9 cellular contexts compared by ENCODE assay signal in the genomic region with DNA sequence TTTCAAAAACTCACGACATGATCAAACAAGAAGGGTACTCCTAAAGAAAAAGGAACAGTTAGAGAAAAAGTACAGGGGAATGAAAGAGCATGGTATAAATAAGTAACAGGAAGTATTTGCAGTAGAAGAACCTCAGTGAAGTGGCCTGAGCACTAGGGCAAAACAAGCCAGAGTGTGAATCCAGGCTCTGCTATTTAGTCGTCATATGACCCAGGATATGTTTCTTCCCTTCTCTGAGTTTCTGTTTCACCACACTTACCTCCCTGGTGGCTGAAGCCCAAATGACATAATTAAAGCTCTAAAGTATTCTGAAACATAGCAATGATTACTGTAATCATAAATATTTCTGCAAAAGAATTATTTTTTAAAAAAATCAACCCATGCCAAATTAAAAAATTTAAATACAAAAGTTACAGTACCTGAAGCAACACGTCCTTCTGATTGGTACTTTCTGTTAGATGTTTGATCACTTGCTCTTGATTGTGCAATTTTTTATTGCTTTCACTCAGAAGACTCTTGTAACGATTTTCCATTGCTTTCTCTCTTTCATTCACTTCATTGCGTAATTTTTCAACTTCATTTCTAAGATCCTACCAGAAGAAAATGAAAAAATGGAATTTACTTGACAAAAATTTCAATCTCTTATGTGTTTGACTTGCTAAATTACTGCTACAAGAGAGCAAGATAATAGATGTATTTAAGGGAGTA.
DNase-seq lines count a peak whose midpoint lies in the region; ATAC-seq and TF ChIP-seq lines count a peak whose summit lies in the region.
"Had no signal": no experiment of that assay in that cellular context is flagged by ENCODE, and none has a peak within 500 bp of the region (broad histone marks: within the 10 kb centered on the region; RNA-seq: fewer than 3 reads in every experiment).

No MANE protein-coding gene starts in this region.

- WGBS in stomach, 5 donors, result 76 to 87% (median 78%) methylated on average over 5 of the region's 5 CpGs

- no peak overlapping the region for H3K4me3 ChIP-seq in stomach

- peaks cover 11 to 48% (median 43%) of the 10 kb centered on the region in 4 donors for H3K36me3 ChIP-seq in stomach

- intact Hi-C loops in stomach (cut with DNase I; ENCODE audit: low total_unique reads), result no loop called here

- H3K9me3 ChIP-seq in stomach, result no peaks in the 10 kb centered on the region

- in situ Hi-C loops in GM13977 (cut with MboI; ENCODE audit: low pct_unique_long_range_greater_than_20kb, low sequenced_read_pairs, unreplicated experiment), result no loop called here

- no peaks in the 10 kb centered on the region for H3K27me3 ChIP-seq in stomach

- DNase-seq in GM13977 (ENCODE audit: low spot score) (peak; percentile 57), germinal center (ENCODE audit: low spot score) (peak; percentile 14), activated gamma-delta T cell (lab: John Stamatoyannopoulos, UW) (no peak), DMS153 (lab: John Stamatoyannopoulos, UW) (no peak), stomach (no peak)
- DNase-seq in NK-92 treated with Interleukin-12 subunit alpha and Interleukin-12 subunit beta, amount 100 ng/mL, for 24 hours (lab: John Stamatoyannopoulos, UW), result no peak
- DNase-seq: activated CD4-positive, CD25-positive, alpha-beta regulatory T cell treated with anti-CD3 and anti-CD28 coated beads, Interleukin-2, amount 50 U/mL, for 72 hours had no signal

- H3K4me1 ChIP-seq in stomach, result peaks cover 0 to 13% (median 4%) of the 10 kb centered on the region in 4 donors

- no peak for TF ChIP-seq POLR2A in stomach (IDR thresholded peaks at IDR 0.05)

- no peak for TF ChIP-seq EP300 in stomach (IDR thresholded peaks at IDR 0.05)

- no peak for TF ChIP-seq CTCF in GM13977 (IDR thresholded peaks at IDR 0.05; ENCODE audit: extremely low read depth, insufficient read depth, missing control alignments)
- TF ChIP-seq CTCF in stomach (IDR thresholded peaks at IDR 0.05), result no peak

- ATAC-seq in GM21528 (IDR thresholded peaks at IDR 0.05; ENCODE audit: low FRiP score, unreplicated experiment) (peak; percentile 68), HG03571 (IDR thresholded peaks at IDR 0.05; ENCODE audit: unreplicated experiment) (peak; percentile 86)

- H3K27ac ChIP-seq in stomach, result no peak overlapping the region

Comparison
In these comparisons a context has a peak if more than half of its experiments do, and no peak if none do; other contexts are left out.
1. DNase-seq: peak in GM13977 (single experiment) and germinal center (single experiment); none in NK-92 treated with Interleukin-12 subunit alpha and Interleukin-12 subunit beta, amount 100 ng/mL, for 24 hours (single experiment), activated gamma-delta T cell (single experiment), DMS153 (single experiment) and stomach (single experiment).